3 cellular contexts compared by ENCODE assay signal in the genomic region with DNA sequence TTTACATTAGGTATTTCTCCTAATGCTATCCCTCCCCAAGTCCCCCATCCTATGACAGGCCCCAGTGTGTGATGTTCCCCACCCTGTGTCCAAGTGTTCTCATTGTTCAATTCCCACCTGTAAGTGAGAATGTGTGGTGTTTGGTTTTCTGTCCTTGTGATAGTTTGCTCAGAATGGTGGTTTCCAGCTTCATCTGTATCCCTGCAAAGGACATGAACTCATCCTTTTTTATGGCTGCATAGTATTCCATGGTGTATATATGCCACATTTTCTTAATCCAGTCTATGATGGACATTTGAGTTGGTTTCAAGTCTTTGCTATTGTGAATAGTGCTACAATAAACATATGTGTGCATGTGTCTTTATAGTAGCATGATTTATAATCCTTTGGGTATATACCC. TPM values are rescaled to one million over a fixed set of nuclear protein-coding genes. Genes with fewer than 3 reads are reported as not detected.
"Had no signal": no experiment of that assay in that cellular context is flagged by ENCODE, and none has a peak within 500 bp of the region (broad histone marks: within the 10 kb centered on the region; RNA-seq: fewer than 3 reads in every experiment).

No MANE protein-coding gene starts in this region.

RNA-seq across cellular contexts. Expression of a gene that starts 56.3 kb away (rescaled TPM):
- total RNA-seq: HT-29, HT1080, IMR-90 had no signal
- polyA plus RNA-seq: IMR-90 had no signal
